Comparison of ENCODE assay signal across 13 cellular contexts in the genomic region with DNA sequence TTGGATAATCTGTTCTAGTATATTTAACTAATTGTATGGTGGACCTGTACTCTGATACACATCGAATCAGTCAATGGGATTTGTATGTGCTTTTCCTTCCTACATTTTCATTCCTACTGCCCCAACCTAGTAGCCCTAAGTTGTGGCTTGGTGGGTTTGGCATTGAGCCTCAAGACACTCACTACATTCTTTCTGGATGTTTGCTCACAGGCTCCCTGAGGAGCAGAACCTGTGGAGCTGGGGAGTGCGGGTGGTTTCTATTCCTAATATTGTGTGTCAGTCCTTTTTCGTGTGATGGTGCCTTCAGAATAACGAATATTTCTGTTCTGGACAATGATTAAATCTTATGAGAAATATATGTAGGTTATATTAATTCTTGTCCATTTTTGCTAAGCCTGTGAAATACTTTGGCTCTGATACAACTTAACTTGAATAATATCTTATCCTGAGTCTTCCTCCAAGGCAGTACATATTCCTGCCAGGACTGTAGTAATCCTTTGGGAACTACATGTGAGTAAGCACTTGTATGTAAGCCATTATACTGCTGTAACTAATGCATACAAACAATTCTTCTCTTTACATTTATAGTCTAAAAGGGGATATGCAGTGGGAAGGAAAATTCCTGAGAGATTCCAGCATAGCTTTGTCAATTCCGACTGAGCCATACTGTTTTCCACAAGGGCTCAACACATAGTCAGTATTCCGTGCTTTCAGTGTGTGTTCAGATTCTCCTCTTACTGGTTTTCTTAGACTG.
A peak's percentile ranks its signal among the peaks of the same experiment; 100 is the strongest.
DNase-seq lines count a peak whose midpoint lies in the region; ATAC-seq and TF ChIP-seq lines count a peak whose summit lies in the region.
"Had no signal": no experiment of that assay in that cellular context is flagged by ENCODE, and none has a peak within 500 bp of the region (broad histone marks: within the 10 kb centered on the region; RNA-seq: fewer than 3 reads in every experiment).

No MANE protein-coding gene starts in this region.

- peak overlapping the region; percentile 62 for H3K27ac Mint-ChIP-seq in T-helper 17 cell
- H3K27ac Mint-ChIP-seq: activated naive CD8-positive, alpha-beta T cell had no signal

- H3K27me3 ChIP-seq in smooth muscle cell (ENCODE audit: low read depth) (no peaks in the 10 kb centered on the region), gastrocnemius medialis (no peaks in the 10 kb centered on the region)

- in situ Hi-C loops in gastrocnemius medialis (cut with MboI; ENCODE audit: low sequenced_read_pairs in 4 of 4): no loop called here

- H3K4me3 Mint-ChIP-seq in T-helper 17 cell: no peak overlapping the region
- H3K4me3 Mint-ChIP-seq: activated naive CD8-positive, alpha-beta T cell had no signal

- no peak for ATAC-seq in T-helper 17 cell
- no peak for ATAC-seq in HG03460 (IDR thresholded peaks at IDR 0.05; ENCODE audit: unreplicated experiment)
- ATAC-seq in gastrocnemius medialis: no peak

- no peaks in the 10 kb centered on the region for H3K9me3 ChIP-seq in T-helper 17 cell (ENCODE audit: control insufficient read depth, low read length, poor library complexity, severe bottlenecking)
- H3K9me3 ChIP-seq in smooth muscle cell (replicated peaks; ENCODE audit: low read depth): peaks cover 4% of the 10 kb centered on the region
- H3K9me3 ChIP-seq in gastrocnemius medialis: no peaks in the 10 kb centered on the region

- intact Hi-C loops in gastrocnemius medialis (cut with DNase I; ENCODE audit: low total_unique reads): no loop called here

- H3K36me3 Mint-ChIP-seq in T-helper 17 cell (ENCODE audit: low read depth): peaks cover 3% of the 10 kb centered on the region

- H3K4me1 ChIP-seq in smooth muscle cell (ENCODE audit: low read depth) (no peaks in the 10 kb centered on the region), gastrocnemius medialis (no peaks in the 10 kb centered on the region)

- H3K4me2 ChIP-seq in smooth muscle cell: peak overlapping the region; percentile 68

- no peaks in the 10 kb centered on the region for H3F3A ChIP-seq in smooth muscle cell (ENCODE audit: low read depth)

- TF ChIP-seq POLR2A in gastrocnemius medialis (IDR thresholded peaks at IDR 0.05): no peak

- H3K79me2 ChIP-seq in smooth muscle cell (ENCODE audit: low read depth): no peaks in the 10 kb centered on the region

- H3K27ac ChIP-seq in smooth muscle cell (ENCODE audit: low read depth) (peak overlapping the region; percentile 96), gastrocnemius medialis (no peak overlapping the region)

- no peak overlapping the region for H2AFZ ChIP-seq in smooth muscle cell (ENCODE audit: low read depth)

- H3K4me3 ChIP-seq in fibroblast of the aortic adventitia (ENCODE audit: low read depth, low read length): no peak overlapping the region
- no peak overlapping the region for H3K4me3 ChIP-seq in smooth muscle cell
- H3K4me3 ChIP-seq in gastrocnemius medialis: no peak overlapping the region

- H3K4me1 Mint-ChIP-seq in T-helper 17 cell: no peaks in the 10 kb centered on the region

- H3K36me3 ChIP-seq in smooth muscle cell (ENCODE audit: low read depth) (peaks cover 3% of the 10 kb centered on the region), gastrocnemius medialis (no peaks in the 10 kb centered on the region)

- H3K9ac ChIP-seq in smooth muscle cell (ENCODE audit: low read depth): peak overlapping the region; percentile 66

- H3K27me3 Mint-ChIP-seq in T-helper 17 cell: no peaks in the 10 kb centered on the region
- H3K27me3 Mint-ChIP-seq: activated naive CD8-positive, alpha-beta T cell had no signal

- 67% methylated on average over 6 of the region's 6 CpGs for WGBS in smooth muscle cell (ENCODE audit: low lambda C conversion rate)

- peak; percentile 49 for DNase-seq in NCI-H2107 treated with DMSO at 0.1 percent for 48 hours (lab: John Stamatoyannopoulos, UW; ENCODE audit: unreplicated experiment)
- no peak for DNase-seq in NCI-H2107 (lab: John Stamatoyannopoulos, UW)
- no peak for DNase-seq in T-helper 17 cell
- DNase-seq in fibroblast of the aortic adventitia (ENCODE audit: low read depth): peak; percentile 91
- DNase-seq in smooth muscle cell (lab: John Stamatoyannopoulos, UW; ENCODE audit: unreplicated experiment): no peak
- DNase-seq in gastrocnemius medialis: no peak
- no peak for DNase-seq in NCI-H2081 (lab: John Stamatoyannopoulos, UW)
- DNase-seq: 8988T; activated CD4-positive, alpha-beta T cell treated with anti-CD3 and anti-CD28 coated beads, Interleukin-2, amount 50 U/mL, for 1 hour; erythroblast; NCI-H2029 treated with DMSO at 0.1 percent for 48 hours had no signal

- TF ChIP-seq CTCF in fibroblast of the aortic adventitia (IDR thresholded peaks at IDR 0.05; ENCODE audit: insufficient read depth, low read length): no peak
- TF ChIP-seq CTCF in smooth muscle cell (IDR thresholded peaks at IDR 0.05; ENCODE audit: borderline replicate concordance, insufficient read depth, poor library complexity, severe bottlenecking): no peak
- no peak for TF ChIP-seq CTCF in gastrocnemius medialis (IDR thresholded peaks at IDR 0.05 in 4 of 5, conservative IDR thresholded peaks at IDR 0.05 in 1 of 5)

- H4K20me1 ChIP-seq in smooth muscle cell (ENCODE audit: low read depth): no peaks in the 10 kb centered on the region

Comparison
In these comparisons a context has a peak if more than half of its experiments do, and no peak if none do; other contexts are left out.
1. DNase-seq: peak in NCI-H2107 treated with DMSO at 0.1 percent for 48 hours (single experiment) and fibroblast of the aortic adventitia (single experiment); none in NCI-H2107 (single experiment), T-helper 17 cell (0 of 3), smooth muscle cell (single experiment), gastrocnemius medialis (0 of 2) and NCI-H2081 (0 of 2).